ENCODE assay signal across 1 cellular context in the genomic region with DNA sequence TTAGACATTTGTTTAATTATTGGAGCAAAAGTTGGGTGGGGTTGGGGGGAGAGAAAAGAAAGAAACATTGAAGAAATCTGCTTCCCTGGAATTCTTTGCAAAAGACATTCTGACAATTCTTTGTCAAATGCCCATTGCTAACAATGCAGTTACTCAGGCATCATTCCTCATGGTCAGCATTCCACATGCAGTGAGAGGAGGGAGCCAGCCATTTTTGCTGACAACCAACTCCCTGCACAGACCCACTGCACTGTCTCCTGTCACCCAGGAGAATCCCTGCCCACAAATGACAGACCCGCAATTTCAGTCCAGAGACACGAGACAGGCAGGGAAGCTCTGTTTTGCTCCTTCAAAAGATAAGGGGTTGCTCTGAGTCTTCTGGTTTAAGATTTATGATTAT.
TF ChIP-seq lines count a peak whose summit lies in the region.

No MANE protein-coding gene starts in this region.

TF ChIP-seq in WTC11, 78 proteins besides CTCF, POLR2A, EP300 and RAD21 (continued from another document):
- TF ChIP-seq, protein P1, sequence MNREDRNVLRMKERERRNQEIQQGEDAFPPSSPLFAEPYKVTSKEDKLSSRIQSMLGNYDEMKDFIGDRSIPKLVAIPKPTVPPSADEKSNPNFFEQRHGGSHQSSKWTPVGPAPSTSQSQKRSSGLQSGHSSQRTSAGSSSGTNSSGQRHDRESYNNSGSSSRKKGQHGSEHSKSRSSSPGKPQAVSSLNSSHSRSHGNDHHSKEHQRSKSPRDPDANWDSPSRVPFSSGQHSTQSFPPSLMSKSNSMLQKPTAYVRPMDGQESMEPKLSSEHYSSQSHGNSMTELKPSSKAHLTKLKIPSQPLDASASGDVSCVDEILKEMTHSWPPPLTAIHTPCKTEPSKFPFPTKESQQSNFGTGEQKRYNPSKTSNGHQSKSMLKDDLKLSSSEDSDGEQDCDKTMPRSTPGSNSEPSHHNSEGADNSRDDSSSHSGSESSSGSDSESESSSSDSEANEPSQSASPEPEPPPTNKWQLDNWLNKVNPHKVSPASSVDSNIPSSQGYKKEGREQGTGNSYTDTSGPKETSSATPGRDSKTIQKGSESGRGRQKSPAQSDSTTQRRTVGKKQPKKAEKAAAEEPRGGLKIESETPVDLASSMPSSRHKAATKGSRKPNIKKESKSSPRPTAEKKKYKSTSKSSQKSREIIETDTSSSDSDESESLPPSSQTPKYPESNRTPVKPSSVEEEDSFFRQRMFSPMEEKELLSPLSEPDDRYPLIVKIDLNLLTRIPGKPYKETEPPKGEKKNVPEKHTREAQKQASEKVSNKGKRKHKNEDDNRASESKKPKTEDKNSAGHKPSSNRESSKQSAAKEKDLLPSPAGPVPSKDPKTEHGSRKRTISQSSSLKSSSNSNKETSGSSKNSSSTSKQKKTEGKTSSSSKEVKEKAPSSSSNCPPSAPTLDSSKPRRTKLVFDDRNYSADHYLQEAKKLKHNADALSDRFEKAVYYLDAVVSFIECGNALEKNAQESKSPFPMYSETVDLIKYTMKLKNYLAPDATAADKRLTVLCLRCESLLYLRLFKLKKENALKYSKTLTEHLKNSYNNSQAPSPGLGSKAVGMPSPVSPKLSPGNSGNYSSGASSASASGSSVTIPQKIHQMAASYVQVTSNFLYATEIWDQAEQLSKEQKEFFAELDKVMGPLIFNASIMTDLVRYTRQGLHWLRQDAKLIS (CRISPR knock-in tag; IDR thresholded peaks at IDR 0.05; ENCODE audit: borderline replicate concordance): no peak
- TF ChIP-seq ZNF671 (CRISPR knock-in tag; IDR thresholded peaks at IDR 0.05): no peak
